1 cellular context compared by ENCODE assay signal in genomic region chr9:101354143-101354764, GRCh38.
TF ChIP-seq lines count a peak whose summit lies in the region.

No MANE protein-coding gene starts in this region.

TF ChIP-seq in HepG2, 621 proteins besides CTCF, POLR2A, EP300 and RAD21 (continues in another document):
- TF ChIP-seq TGIF2 (CRISPR knock-in tag; IDR thresholded peaks at IDR 0.05) (peak; percentile 80; the same call in 1 of the 2 replicates), ZNF18 (CRISPR knock-in tag; IDR thresholded peaks at IDR 0.05; ENCODE audit: insufficient replicate concordance) (peak; percentile 0), TARDBP (CRISPR knock-in tag; IDR thresholded peaks at IDR 0.05) (peak; percentile 71), STAT5B (CRISPR knock-in tag; IDR thresholded peaks at IDR 0.05) (no peak), ESRRA (CRISPR knock-in tag; IDR thresholded peaks at IDR 0.05; ENCODE audit: low read depth) (0 out of 2 replicates have a peak, but pooled peaks have one; percentile 15), CEBPG (CRISPR knock-in tag; IDR thresholded peaks at IDR 0.05) (peak; percentile 60), PRDM15 (CRISPR knock-in tag; IDR thresholded peaks at IDR 0.05) (0 out of 2 replicates have a peak, but pooled peaks have one; percentile 48), SRY (CRISPR knock-in tag; IDR thresholded peaks at IDR 0.05) (no peak), THAP7 (CRISPR knock-in tag; IDR thresholded peaks at IDR 0.05) (no peak), GATAD2A (CRISPR knock-in tag; IDR thresholded peaks at IDR 0.05) (peak; percentile 95), ZNF33B (CRISPR knock-in tag; IDR thresholded peaks at IDR 0.05) (0 out of 2 replicates have a peak, but pooled peaks have one; percentile 1), ZNF740 (CRISPR knock-in tag; IDR thresholded peaks at IDR 0.05) (no peak), MEIS1 (CRISPR knock-in tag; IDR thresholded peaks at IDR 0.05; ENCODE audit: borderline replicate concordance) (no peak), NCOR1 (IDR thresholded peaks at IDR 0.05; ENCODE audit: borderline replicate concordance, low read length) (peak; percentile 95; the same call in 1 of the 2 replicates), SP2 (CRISPR knock-in tag; IDR thresholded peaks at IDR 0.05) (no peak), NAIF1 (CRISPR knock-in tag; IDR thresholded peaks at IDR 0.05; ENCODE audit: borderline replicate concordance) (no peak), GRHL1 (CRISPR knock-in tag; conservative IDR thresholded peaks at IDR 0.05) (no peak), SOX6 (IDR thresholded peaks at IDR 0.05) (no peak), SOX6 (CRISPR knock-in tag; IDR thresholded peaks at IDR 0.05) (peak; percentile 90), HOXA3 (CRISPR knock-in tag; IDR thresholded peaks at IDR 0.05) (peak; percentile 77), ZBTB7B (CRISPR knock-in tag; IDR thresholded peaks at IDR 0.05) (peak; percentile 7; the same call in 1 of the 2 replicates), PCBP2 (optimal IDR thresholded peaks at IDR 0.05; ENCODE audit: low read depth, low read length, poor library complexity, severe bottlenecking) (no peak), ZNF276 (CRISPR knock-in tag; IDR thresholded peaks at IDR 0.05; ENCODE audit: low read depth) (no peak), SKIL (CRISPR knock-in tag; IDR thresholded peaks at IDR 0.05; ENCODE audit: borderline replicate concordance) (peak; percentile 61; the same call in 1 of the 2 replicates), GLI4 (CRISPR knock-in tag; IDR thresholded peaks at IDR 0.05; ENCODE audit: borderline replicate concordance) (no peak), ZNF850 (CRISPR knock-in tag; conservative IDR thresholded peaks at IDR 0.05) (0 out of 2 replicates have a peak, but pooled peaks have one; percentile 66), CHD4 (IDR thresholded peaks at IDR 0.05; ENCODE audit: borderline replicate concordance, low read length) (peak; percentile 63), ETV5 (CRISPR knock-in tag; IDR thresholded peaks at IDR 0.05; ENCODE audit: borderline replicate concordance) (peak; percentile 70; the same call in 1 of the 2 replicates), CBX1 (IDR thresholded peaks at IDR 0.05; ENCODE audit: low read depth) (no peak), YEATS4 (CRISPR knock-in tag; IDR thresholded peaks at IDR 0.05; ENCODE audit: borderline replicate concordance) (peak; percentile 57; the same call in 1 of the 2 replicates), ZNF556 (CRISPR knock-in tag; IDR thresholded peaks at IDR 0.05; ENCODE audit: borderline replicate concordance) (no peak), ZFP41 (CRISPR knock-in tag; IDR thresholded peaks at IDR 0.05; ENCODE audit: borderline replicate concordance) (no peak), ZNF292 (CRISPR knock-in tag; IDR thresholded peaks at IDR 0.05; ENCODE audit: borderline replicate concordance, low read depth) (peak; percentile 76; the same call in 1 of the 2 replicates), ARNTL (CRISPR knock-in tag; IDR thresholded peaks at IDR 0.05) (no peak; the same call in 1 of the 2 replicates), PREB (CRISPR knock-in tag; IDR thresholded peaks at IDR 0.05) (no peak), TRAFD1 (CRISPR knock-in tag; IDR thresholded peaks at IDR 0.05; ENCODE audit: borderline replicate concordance) (no peak), ZMAT5 (CRISPR knock-in tag; IDR thresholded peaks at IDR 0.05; ENCODE audit: borderline replicate concordance, low read depth) (no peak), MTF2 (CRISPR knock-in tag; IDR thresholded peaks at IDR 0.05; ENCODE audit: borderline replicate concordance) (no peak), TBX2 (CRISPR knock-in tag; IDR thresholded peaks at IDR 0.05; ENCODE audit: borderline replicate concordance) (peak; percentile 92), KAT8 (CRISPR knock-in tag; IDR thresholded peaks at IDR 0.05) (peak; percentile 76), ZNF782 (CRISPR knock-in tag; IDR thresholded peaks at IDR 0.05; ENCODE audit: borderline replicate concordance) (no peak), ZFP36 (IDR thresholded peaks at IDR 0.05; ENCODE audit: borderline replicate concordance, low read depth, low read length, partially characterized antibody) (no peak), TFAP4 (IDR thresholded peaks at IDR 0.05; ENCODE audit: borderline replicate concordance, low read depth) (peak; percentile 94), NONO (IDR thresholded peaks at IDR 0.05) (no peak), NONO (CRISPR knock-in tag; conservative IDR thresholded peaks at IDR 0.05) (no peak), MAX (IDR thresholded peaks at IDR 0.05) (no peak), SMC3 (IDR thresholded peaks at IDR 0.05; ENCODE audit: low read length) (peak; percentile 52), ASH2L (IDR thresholded peaks at IDR 0.05; ENCODE audit: insufficient read length, low read depth, low read length) (peak; percentile 97), ZNF878 (CRISPR knock-in tag; IDR thresholded peaks at IDR 0.05) (0 out of 2 replicates have a peak, but pooled peaks have one; percentile 20)
